Comparison of ENCODE assay signal across 8 cellular contexts in the genomic region with DNA sequence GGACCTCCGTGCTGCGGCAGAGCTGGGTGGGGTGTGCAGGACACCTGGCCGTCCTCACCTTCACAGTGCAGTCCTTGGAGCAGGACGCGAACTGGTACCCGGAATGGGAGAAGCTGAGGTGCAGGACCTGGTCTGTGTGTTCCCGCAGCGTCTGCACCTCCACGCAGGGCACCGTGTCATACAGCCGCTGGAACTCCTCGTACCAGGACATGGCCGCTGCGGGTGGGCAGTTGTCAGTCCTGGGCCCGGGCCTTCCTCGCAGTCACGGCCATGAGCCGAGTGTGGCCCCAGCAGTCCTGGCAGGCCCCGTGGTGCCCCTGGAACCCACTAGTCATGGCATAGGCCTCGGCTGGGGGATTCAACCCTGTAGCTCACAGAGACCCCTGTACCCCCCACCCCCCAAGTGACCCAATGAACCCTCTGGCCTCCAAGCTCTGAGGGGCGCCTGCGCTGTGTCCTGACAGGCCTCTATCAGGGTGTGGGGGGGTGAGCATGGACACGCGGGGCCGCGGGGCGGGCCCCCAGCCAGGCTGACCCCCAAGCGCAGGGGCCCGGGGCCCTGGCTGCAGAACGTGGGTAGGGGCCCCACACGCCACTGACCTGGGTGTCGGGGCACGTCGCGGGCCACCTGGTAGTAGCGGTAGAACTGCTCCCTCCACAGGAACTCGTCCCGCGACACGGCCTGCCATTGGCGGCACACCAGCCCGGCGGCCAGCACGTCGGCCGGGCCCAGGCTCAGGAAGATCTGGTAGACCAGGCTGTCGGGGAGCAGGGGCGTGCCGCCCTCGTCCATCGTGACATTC. TPM values are rescaled to one million over a fixed set of nuclear protein-coding genes. Genes with fewer than 3 reads are reported as not detected.
A peak's percentile ranks its signal among the peaks of the same experiment; 100 is the strongest.
DNase-seq lines count a peak whose midpoint lies in the region; ATAC-seq, FAIRE-seq and TF ChIP-seq lines count a peak whose summit lies in the region.

No MANE protein-coding gene starts in this region.

- peaks cover 0 to under 1% (median 0%) of the 10 kb centered on the region in 8 donors for H3K9me3 Mint-ChIP-seq in CD4-positive, alpha-beta memory T cell
- no peaks in the 10 kb centered on the region for H3K9me3 Mint-ChIP-seq in activated CD8-positive, alpha-beta T cell treated with anti-CD3 and anti-CD28 coated beads, Interleukin-2, amount 10 ng/mL, durations not matched to agents 7 days and 5 days (ENCODE audit: insufficient read depth)
- no peaks in the 10 kb centered on the region for H3K9me3 Mint-ChIP-seq in progenitor cell of endocrine pancreas (ENCODE audit: low read depth)

- TF ChIP-seq CTCF in fibroblast of villous mesenchyme (IDR thresholded peaks at IDR 0.05; ENCODE audit: insufficient read depth, low read depth, low read length), result no peak
- no peak for TF ChIP-seq CTCF in progenitor cell of endocrine pancreas (IDR thresholded peaks at IDR 0.05; ENCODE audit: unreplicated experiment)
- no peak for TF ChIP-seq CTCF in D721Med (IDR thresholded peaks at IDR 0.05; ENCODE audit: insufficient read depth, missing control alignments)

- intact Hi-C loops in CD4-positive, alpha-beta memory T cell (cut with micrococcal nuclease), result loop anchor here (1.0 to 2.0 kb wide), 9 partner anchors 41 to 153 kb away; a partner anchor contains a TSS

- peak overlapping the region; percentile 59 for H3K27ac ChIP-seq in CD4-positive, alpha-beta memory T cell (ENCODE audit: low read depth, low read length)

- peaks cover 3 to 22% (median 14%) of the 10 kb centered on the region in 4 donors for H3K4me1 Mint-ChIP-seq in CD4-positive, alpha-beta memory T cell
- peaks cover 19% of the 10 kb centered on the region for H3K4me1 Mint-ChIP-seq in activated CD8-positive, alpha-beta T cell treated with anti-CD3 and anti-CD28 coated beads, Interleukin-2, amount 10 ng/mL, durations not matched to agents 7 days and 5 days (ENCODE audit: low read depth)
- H3K4me1 Mint-ChIP-seq in progenitor cell of endocrine pancreas (ENCODE audit: low read depth), result peaks cover 2% of the 10 kb centered on the region

- no peak for FAIRE-seq in D721Med (lab: Jason Lieb, UNC)

- H3K36me3 Mint-ChIP-seq in CD4-positive, alpha-beta memory T cell, result peaks cover 12 to 18% of the 10 kb centered on the region in 2 donors
- peaks cover 25% of the 10 kb centered on the region for H3K36me3 Mint-ChIP-seq in activated CD8-positive, alpha-beta T cell treated with anti-CD3 and anti-CD28 coated beads, Interleukin-2, amount 10 ng/mL, durations not matched to agents 7 days and 5 days (ENCODE audit: low read depth)
- peaks cover 1% of the 10 kb centered on the region for H3K36me3 Mint-ChIP-seq in progenitor cell of endocrine pancreas (ENCODE audit: insufficient read depth)

- H3K9me3 ChIP-seq in CD4-positive, alpha-beta memory T cell (ENCODE audit: control insufficient read depth in 1 of 2, low read length in 2 of 2), result no peaks in the 10 kb centered on the region

- H3K36me3 ChIP-seq in CD4-positive, alpha-beta memory T cell (ENCODE audit: insufficient read depth, low read length), result peaks cover 21% of the 10 kb centered on the region

- peaks cover 20% of the 10 kb centered on the region for H3K4me1 ChIP-seq in CD4-positive, alpha-beta memory T cell (ENCODE audit: insufficient read depth, low read length)

- no peaks in the 10 kb centered on the region for H3K27me3 Mint-ChIP-seq in CD4-positive, alpha-beta memory T cell
- no peaks in the 10 kb centered on the region for H3K27me3 Mint-ChIP-seq in activated CD8-positive, alpha-beta T cell treated with anti-CD3 and anti-CD28 coated beads, Interleukin-2, amount 10 ng/mL, durations not matched to agents 7 days and 5 days (ENCODE audit: low read depth)
- H3K27me3 Mint-ChIP-seq in progenitor cell of endocrine pancreas, result no peaks in the 10 kb centered on the region

- DNase-seq in CD4-positive, alpha-beta memory T cell, result peak in 4 of 5 donors; percentile 24 to 36 (median 32)
- DNase-seq in activated CD8-positive, alpha-beta T cell treated with anti-CD3 and anti-CD28 coated beads, Interleukin-2, amount 10 ng/mL, durations not matched to agents 7 days and 5 days, result peak; percentile 65
- DNase-seq in fibroblast of villous mesenchyme (ENCODE audit: low read depth) (peak; percentile 32), progenitor cell of endocrine pancreas (ENCODE audit: low spot score, unreplicated experiment) (no peak), D721Med (ENCODE audit: insufficient read length, low spot score) (no peak), SK-N-DZ (ENCODE audit: low spot score) (no peak)

- H3K27ac Mint-ChIP-seq in CD4-positive, alpha-beta memory T cell, result peak overlapping the region; percentile 42 to 90 (median 79)
- H3K27ac Mint-ChIP-seq in activated CD8-positive, alpha-beta T cell treated with anti-CD3 and anti-CD28 coated beads, Interleukin-2, amount 10 ng/mL, durations not matched to agents 7 days and 5 days, result peak overlapping the region; percentile 80
- no peak overlapping the region for H3K27ac Mint-ChIP-seq in progenitor cell of endocrine pancreas

- H3K4me3 ChIP-seq in CD4-positive, alpha-beta memory T cell (ENCODE audit: low read length in 2 of 2), result peak overlapping the region in 1 of 2 donors; percentile 70
- H3K4me3 ChIP-seq in fibroblast of villous mesenchyme (ENCODE audit: low read depth, low read length), result peak overlapping the region; percentile 84

- no peaks in the 10 kb centered on the region for H3K27me3 ChIP-seq in CD4-positive, alpha-beta memory T cell (ENCODE audit: insufficient read depth, low read length)

- ATAC-seq in GM19351 (IDR thresholded peaks at IDR 0.05; ENCODE audit: unreplicated experiment) (peak; percentile 13), HG03565 (IDR thresholded peaks at IDR 0.05; ENCODE audit: unreplicated experiment) (peak; percentile 5)
- peak; percentile 38 for ATAC-seq in activated CD8-positive, alpha-beta T cell treated with anti-CD3 and anti-CD28 coated beads, Interleukin-2, amount 10 ng/mL, durations not matched to agents 7 days and 5 days

- POLR2A ChIA-PET in CD4-positive, alpha-beta memory T cell (lab: Charles Lee; ENCODE audit: partially characterized antibody), result interaction anchor here (0.8 to 4.1 kb wide), 22 partner anchors 16 to 297 kb away, joined by 3 to 37 read pairs (median 8); a partner anchor contains a TSS
- POLR2A ChIA-PET in activated CD8-positive, alpha-beta T cell treated with anti-CD3 and anti-CD28 coated beads, Interleukin-2, amount 10 ng/mL, durations not matched to agents 7 days and 5 days (lab: Charles Lee), result interaction anchor here (0.6 to 1.0 kb wide), 3 partner anchors 26 to 244 kb away, joined by 3 read pairs; a partner anchor contains a TSS

- CTCF ChIA-PET in CD4-positive, alpha-beta memory T cell (lab: Charles Lee; ENCODE audit: partially characterized antibody), result interaction anchor here (1.1 kb wide), 1 partner anchor 151 kb away, joined by 3 read pairs; no protein-coding TSS in a partner anchor
- CTCF ChIA-PET in activated CD8-positive, alpha-beta T cell treated with anti-CD3 and anti-CD28 coated beads, Interleukin-2, amount 10 ng/mL, durations not matched to agents 7 days and 5 days (lab: Charles Lee), result interaction anchor here (0.8 to 1.5 kb wide), 5 partner anchors 57 to 103 kb away, joined by 3 to 5 read pairs (median 4); a partner anchor contains a TSS

- H3K4me3 Mint-ChIP-seq in CD4-positive, alpha-beta memory T cell, result peak overlapping the region; percentile 75 to 88 (median 84)
- peak overlapping the region; percentile 79 for H3K4me3 Mint-ChIP-seq in activated CD8-positive, alpha-beta T cell treated with anti-CD3 and anti-CD28 coated beads, Interleukin-2, amount 10 ng/mL, durations not matched to agents 7 days and 5 days
- H3K4me3 Mint-ChIP-seq in progenitor cell of endocrine pancreas (ENCODE audit: low read depth), result peak overlapping the region; percentile 72

RNA-seq across cellular contexts. Expression of a gene that starts 1.0 kb away (rescaled TPM):
- total RNA-seq in CD4-positive, alpha-beta memory T cell, result 100 to 1,000 TPM; 122 to 123 TPM
- 100 to 1,000 TPM in 1 of 2 donors, 10 to 100 TPM in 1; 98.6 to 160 TPM for polyA plus RNA-seq in CD4-positive, alpha-beta memory T cell
- total RNA-seq in activated CD8-positive, alpha-beta T cell treated with anti-CD3 and anti-CD28 coated beads, Interleukin-2, amount 10 ng/mL, durations not matched to agents 7 days and 5 days, result 100 to 1,000 TPM; 103 to 104 TPM
- total RNA-seq in fibroblast of villous mesenchyme (104 and 115 TPM in 2 replicates), progenitor cell of endocrine pancreas (77.3 and 77.7 TPM in 2 replicates)
- 85.0 and 89.0 TPM in 2 replicates for polyA plus RNA-seq in SK-N-DZ (2014; cell fraction: cytosol; rRNA removed)
- polyA plus RNA-seq in SK-N-DZ (2014; cell fraction: nucleus; rRNA removed), result 443 and 578 TPM in 2 replicates

RNA-seq across cellular contexts. Expression of a gene that starts 1.6 kb away (rescaled TPM):
- total RNA-seq in CD4-positive, alpha-beta memory T cell, result 1 to 10 TPM; 2.2 TPM
- polyA plus RNA-seq in CD4-positive, alpha-beta memory T cell, result under 1 TPM in 1 of 2 donors, not detected in 1; 0.60 TPM
- total RNA-seq in activated CD8-positive, alpha-beta T cell treated with anti-CD3 and anti-CD28 coated beads, Interleukin-2, amount 10 ng/mL, durations not matched to agents 7 days and 5 days, result 1 to 10 TPM; 1.4 to 1.5 TPM
- total RNA-seq in fibroblast of villous mesenchyme (0.86 TPM in 1 of 2 replicates, not detected in the other), progenitor cell of endocrine pancreas (1.1 and 2.8 TPM in 2 replicates)
- not detected in 2 replicates for polyA plus RNA-seq in SK-N-DZ (2014; cell fraction: cytosol; rRNA removed)
- polyA plus RNA-seq in SK-N-DZ (2014; cell fraction: nucleus; rRNA removed), result 0.79 and 1.6 TPM in 2 replicates

RNA-seq across cellular contexts. Expression of a gene that starts 8.6 kb away (rescaled TPM):
- 1 to 10 TPM in 1 of 2 experiments, under 1 TPM in 1; 0.72 to 1.4 TPM for total RNA-seq in CD4-positive, alpha-beta memory T cell
- not detected for polyA plus RNA-seq in CD4-positive, alpha-beta memory T cell
- 1 to 10 TPM; 1.0 to 1.7 TPM for total RNA-seq in activated CD8-positive, alpha-beta T cell treated with anti-CD3 and anti-CD28 coated beads, Interleukin-2, amount 10 ng/mL, durations not matched to agents 7 days and 5 days
- total RNA-seq in fibroblast of villous mesenchyme (0.86 TPM in 1 of 2 replicates, not detected in the other), progenitor cell of endocrine pancreas (14.7 and 16.2 TPM in 2 replicates)
- 0.36 TPM in 1 of 2 replicates, not detected in the other for polyA plus RNA-seq in SK-N-DZ (2014; cell fraction: cytosol; rRNA removed)
- polyA plus RNA-seq in SK-N-DZ (2014; cell fraction: nucleus; rRNA removed), result 0.96 and 1.3 TPM in 2 replicates

RNA-seq across cellular contexts. Expression of a gene that starts 33.8 kb away (rescaled TPM):
- 1 to 10 TPM; 4.8 to 5.1 TPM for total RNA-seq in CD4-positive, alpha-beta memory T cell
- polyA plus RNA-seq in CD4-positive, alpha-beta memory T cell, result 1 to 10 TPM; 1.7 to 3.8 TPM
- 1 to 10 TPM; 1.2 to 1.4 TPM for total RNA-seq in activated CD8-positive, alpha-beta T cell treated with anti-CD3 and anti-CD28 coated beads, Interleukin-2, amount 10 ng/mL, durations not matched to agents 7 days and 5 days
- total RNA-seq in fibroblast of villous mesenchyme (10.8 and 21.9 TPM in 2 replicates), progenitor cell of endocrine pancreas (not detected in 2 replicates)
- polyA plus RNA-seq in SK-N-DZ (2014; cell fraction: cytosol; rRNA removed), result not detected in 2 replicates
- polyA plus RNA-seq in SK-N-DZ (2014; cell fraction: nucleus; rRNA removed), result not detected in 2 replicates

RNA-seq across cellular contexts. Expression of a gene that starts 39.3 kb away (rescaled TPM):
- total RNA-seq in CD4-positive, alpha-beta memory T cell, result under 1 TPM; 0.14 to 0.17 TPM
- not detected for polyA plus RNA-seq in CD4-positive, alpha-beta memory T cell
- total RNA-seq in activated CD8-positive, alpha-beta T cell treated with anti-CD3 and anti-CD28 coated beads, Interleukin-2, amount 10 ng/mL, durations not matched to agents 7 days and 5 days, result not detected
- total RNA-seq in fibroblast of villous mesenchyme, result 3.2 and 3.5 TPM in 2 replicates
- not detected in 2 replicates for total RNA-seq in progenitor cell of endocrine pancreas
- polyA plus RNA-seq in SK-N-DZ (2014; cell fraction: cytosol; rRNA removed), result not detected in 2 replicates
- polyA plus RNA-seq in SK-N-DZ (2014; cell fraction: nucleus; rRNA removed), result 0.42 TPM in 1 of 2 replicates, not detected in the other

Comparison
In these comparisons a context has a peak if more than half of its experiments do, and no peak if none do; other contexts are left out.
1. DNase-seq: peak in CD4-positive, alpha-beta memory T cell (4 of 5), activated CD8-positive, alpha-beta T cell treated with anti-CD3 and anti-CD28 coated beads, Interleukin-2, amount 10 ng/mL, durations not matched to agents 7 days and 5 days (single experiment) and fibroblast of villous mesenchyme (single experiment); none in progenitor cell of endocrine pancreas (single experiment), D721Med (single experiment) and SK-N-DZ (single experiment).
2. Peak in every context shown above with its lines, with median percentiles within 50 percentile points of each other: H3K4me3 Mint-ChIP-seq and ATAC-seq.